12 cellular contexts compared by ENCODE assay signal in genomic region chr22:31604137-31604705, GRCh38.
"Had no signal": no experiment of that assay in that cellular context is flagged by ENCODE, and none has a peak within 500 bp of the region (broad histone marks: within the 10 kb centered on the region; RNA-seq: fewer than 3 reads in every experiment).

No MANE protein-coding gene starts in this region.

- H3K36me3 ChIP-seq: pancreas had no signal

- H3K27ac ChIP-seq: foreskin keratinocyte, left lung, pancreas had no signal

- ATAC-seq: foreskin keratinocyte, heart left ventricle, left lung, pancreas, SK-N-SH treated with all-trans-retinoic acid at 6 μM for 48 hours had no signal

- H3K27me3 ChIP-seq: foreskin keratinocyte, heart left ventricle, left lung, pancreas, transverse colon had no signal

- H3K9me3 Mint-ChIP-seq: activated B cell treated with CpG ODN at 0.5 μM for 24 hours; activated naive CD8-positive, alpha-beta T cell treated with anti-CD3 and anti-CD28 coated beads, Interleukin-2, amount 10 ng/mL, durations not matched to agents 7 days and 5 days; neural crest cell had no signal

- H3K27ac Mint-ChIP-seq: activated B cell treated with CpG ODN at 0.5 μM for 24 hours had no signal

- DNase-seq: activated B cell treated with CpG ODN at 0.5 μM for 24 hours; activated naive CD8-positive, alpha-beta T cell treated with anti-CD3 and anti-CD28 coated beads, Interleukin-2, amount 10 ng/mL, durations not matched to agents 7 days and 5 days; anterior cingulate cortex; foreskin keratinocyte; heart left ventricle; left lung; mesendoderm; small intestine; transverse colon had no signal

- H3K27me3 Mint-ChIP-seq: activated B cell treated with CpG ODN at 0.5 μM for 24 hours; activated naive CD8-positive, alpha-beta T cell treated with anti-CD3 and anti-CD28 coated beads, Interleukin-2, amount 10 ng/mL, durations not matched to agents 7 days and 5 days had no signal

- H3K4me1 ChIP-seq: foreskin keratinocyte, left lung, pancreas had no signal

- H3K4me1 Mint-ChIP-seq: activated B cell treated with CpG ODN at 0.5 μM for 24 hours; activated naive CD8-positive, alpha-beta T cell treated with anti-CD3 and anti-CD28 coated beads, Interleukin-2, amount 10 ng/mL, durations not matched to agents 7 days and 5 days had no signal

- H3K4me3 Mint-ChIP-seq: activated B cell treated with CpG ODN at 0.5 μM for 24 hours; activated naive CD8-positive, alpha-beta T cell treated with anti-CD3 and anti-CD28 coated beads, Interleukin-2, amount 10 ng/mL, durations not matched to agents 7 days and 5 days; neural crest cell had no signal

- H3K4me3 ChIP-seq: heart left ventricle, left lung, pancreas, transverse colon had no signal

- H3K9me3 ChIP-seq: heart left ventricle, left lung, pancreas, transverse colon had no signal
